In the genomic region with DNA sequence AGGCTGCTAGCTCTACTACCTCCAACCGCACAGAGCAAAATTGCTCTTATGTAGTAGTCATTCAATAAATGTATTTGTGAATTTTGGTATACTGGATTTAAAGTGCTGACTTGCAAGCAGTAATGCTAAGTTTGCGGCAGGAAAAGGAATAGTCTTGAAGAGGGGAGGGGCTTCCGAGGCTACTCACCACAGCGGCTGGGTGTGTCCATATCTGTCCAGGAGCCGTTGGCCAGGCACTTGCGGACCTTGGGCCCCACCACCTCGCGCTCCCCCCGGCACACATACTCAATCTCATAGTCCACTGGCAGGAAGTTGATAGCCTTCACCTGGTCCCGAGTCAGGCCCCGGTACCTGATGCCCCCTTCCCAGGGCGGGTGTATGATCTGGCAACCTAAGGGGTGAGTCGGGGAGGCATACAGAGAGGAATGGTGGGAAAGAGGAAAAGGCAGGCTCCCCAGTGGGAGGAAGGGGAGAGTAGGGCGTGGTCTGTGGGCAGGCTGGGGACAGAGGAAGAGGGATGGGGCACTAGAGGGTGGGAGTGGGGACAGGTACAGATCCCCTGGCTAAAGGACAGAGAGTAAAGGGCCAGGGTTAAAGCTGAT, we compare ENCODE assay signal across 11 cellular contexts. TPM values are rescaled to one million over a fixed set of nuclear protein-coding genes. Genes with fewer than 3 reads are reported as not detected.
DNase-seq lines count a peak whose midpoint lies in the region; ATAC-seq, FAIRE-seq and TF ChIP-seq lines count a peak whose summit lies in the region.
"Had no signal": no experiment of that assay in that cellular context is flagged by ENCODE, and none has a peak within 500 bp of the region (broad histone marks: within the 10 kb centered on the region; RNA-seq: fewer than 3 reads in every experiment).

No MANE protein-coding gene starts in this region.

- TF ChIP-seq EP300 in HepG2 (IDR thresholded peaks at IDR 0.05; ENCODE audit: low read depth in 2 of 2, low read length in 2 of 2) = no peak
- TF ChIP-seq EP300 in HepG2 (CRISPR knock-in tag; IDR thresholded peaks at IDR 0.05; ENCODE audit: borderline replicate concordance) = no peak

- peaks cover 50% of the 10 kb centered on the region for H3K4me1 Mint-ChIP-seq in activated naive CD8-positive, alpha-beta T cell (ENCODE audit: low read depth)

- no peak overlapping the region for H3K27ac Mint-ChIP-seq in activated naive CD8-positive, alpha-beta T cell

- BruUV-seq in HepG2 (replicated peaks; lab: Mats Ljungman, UMichigan) = no TSS peak

- H3K27me3 Mint-ChIP-seq in activated naive CD8-positive, alpha-beta T cell = no peaks in the 10 kb centered on the region

- no peak for TF ChIP-seq POLR2A in HepG2 (IDR thresholded peaks at IDR 0.05; ENCODE audit: insufficient read depth in 1 of 2, low read depth in 2 of 2, low read length in 2 of 2)
- TF ChIP-seq POLR2A in right lobe of liver (IDR thresholded peaks at IDR 0.05) = no peak
- TF ChIP-seq POLR2A in vagina (IDR thresholded peaks at IDR 0.05) = no peak

- no peaks in the 10 kb centered on the region for H3K36me3 Mint-ChIP-seq in activated naive CD8-positive, alpha-beta T cell

- H4K20me1 ChIP-seq in HepG2 (ENCODE audit: insufficient read depth, low read length) = no peaks in the 10 kb centered on the region; the same call in 1 of the 2 replicates

- peaks cover 4 to 69% of the 10 kb centered on the region in 2 experiments for H3K27me3 ChIP-seq in HepG2 (ENCODE audit: control insufficient read depth in 1 of 2, insufficient read depth in 2 of 2, low read length in 2 of 2)
- peaks cover 0 to 18% of the 10 kb centered on the region in 2 donors for H3K27me3 ChIP-seq in right lobe of liver
- H3K27me3 ChIP-seq in iPS-15b (ENCODE audit: control insufficient read depth, insufficient read depth, low read length) = no peaks in the 10 kb centered on the region
- no peaks in the 10 kb centered on the region for H3K27me3 ChIP-seq in vagina

- H3K9ac ChIP-seq in HepG2 (ENCODE audit: insufficient read depth, low read depth, low read length) (no peak overlapping the region), iPS-15b (ENCODE audit: low read depth, low read length) (no peak overlapping the region)

- no peak overlapping the region for H3K4me2 ChIP-seq in HepG2 (ENCODE audit: low read depth, low read length)

- CTCF ChIA-PET in HepG2 (lab: Yijun Ruan, JAX; ENCODE audit: low intra/inter-chr PET ratio, low total read pairs) = no interaction called here

- no peak overlapping the region for H3K27ac ChIP-seq in HepG2 (ENCODE audit: extremely low read length, insufficient read depth, low read length)
- no peak overlapping the region for H3K27ac ChIP-seq in right lobe of liver
- H3K27ac ChIP-seq in vagina = no peak overlapping the region

- WGBS in HepG2 (ENCODE audit: low lambda C conversion rate) = 19% methylated on average over 13 of the region's 14 CpGs
- WGBS in right lobe of liver (ENCODE audit: insufficient coverage, low coverage, low lambda C conversion rate, missing lambda C conversion rate) = 28% methylated on average over 13 of the region's 14 CpGs

- TF ChIP-seq RAD21 in HepG2 (CRISPR knock-in tag; IDR thresholded peaks at IDR 0.05) = no peak

- no peaks in the 10 kb centered on the region for H3K36me3 ChIP-seq in HepG2 (replicated peaks in 1 of 2; ENCODE audit: control insufficient read depth in 1 of 2, insufficient read depth in 2 of 2, low read length in 2 of 2)
- no peaks in the 10 kb centered on the region for H3K36me3 ChIP-seq in right lobe of liver
- H3K36me3 ChIP-seq in iPS-15b (ENCODE audit: control insufficient read depth, insufficient read depth, low read length) = no peaks in the 10 kb centered on the region
- no peaks in the 10 kb centered on the region for H3K36me3 ChIP-seq in vagina

- H3K79me2 ChIP-seq in HepG2 (ENCODE audit: insufficient read depth, low read length) = no peaks in the 10 kb centered on the region

- H3K4me1 ChIP-seq in HepG2 (ENCODE audit: insufficient read depth, low read length) (peaks cover 27% of the 10 kb centered on the region), right lobe of liver (no peaks in the 10 kb centered on the region), iPS-15b (ENCODE audit: control insufficient read depth, insufficient read depth, low read length) (peaks cover 6% of the 10 kb centered on the region), vagina (peaks cover 40% of the 10 kb centered on the region)

- H2AFZ ChIP-seq in HepG2 (ENCODE audit: low read length) = no peak overlapping the region

- POLR2A ChIA-PET in HepG2 (lab: Yijun Ruan, JAX) = no interaction called here

- DNase-seq in HepG2 (ENCODE audit: low spot score) (no peak), right lobe of liver (no peak), vagina (ENCODE audit: extremely low spot score in 2 of 2) (no peak), HT-29 (ENCODE audit: low spot score) (no peak), left colon (no peak)
- DNase-seq: activated CD4-positive, CD25-positive, alpha-beta regulatory T cell treated with anti-CD3 and anti-CD28 coated beads, Interleukin-2, amount 50 U/mL, for 72 hours; dermis blood vessel endothelial cell; DMS53 had no signal

- in situ Hi-C loops in HepG2 (cut with HindIII; ENCODE audit: extremely low pct_ligation_motif_present, low pct_unique_long_range_greater_than_20kb) = no loop called here

- no peak for FAIRE-seq in HepG2 (lab: Jason Lieb, UNC)

- no peaks in the 10 kb centered on the region for H3K9me3 ChIP-seq in HepG2 (ENCODE audit: low read length)
- H3K9me3 ChIP-seq in right lobe of liver = no peaks in the 10 kb centered on the region
- H3K9me3 ChIP-seq in iPS-15b (ENCODE audit: control insufficient read depth, insufficient read depth, low read length) = no peaks in the 10 kb centered on the region
- H3K9me3 ChIP-seq in vagina = no peaks in the 10 kb centered on the region

- intact Hi-C loops in HepG2 (cut with micrococcal nuclease; ENCODE audit: unreplicated experiment) = no loop called here
- intact Hi-C loops in right lobe of liver (cut with DNase I) = no loop called here
- intact Hi-C loops in vagina (cut with DNase I) = no loop called here
- intact Hi-C loops in left colon (cut with DNase I, micrococcal nuclease) = no loop called here

- no peak overlapping the region for H3K4me3 ChIP-seq in HepG2 (replicated peaks in 1 of 3; ENCODE audit: insufficient read depth in 1 of 3, low read depth in 2 of 3, low read length in 3 of 3)
- H3K4me3 ChIP-seq in right lobe of liver = no peak overlapping the region
- peak overlapping the region; percentile 97 for H3K4me3 ChIP-seq in iPS-15b (ENCODE audit: low read depth, low read length)
- peak overlapping the region; percentile 55 to 61 for H3K4me3 ChIP-seq in vagina

- H3K9me3 Mint-ChIP-seq in activated naive CD8-positive, alpha-beta T cell (ENCODE audit: low read depth) = no peaks in the 10 kb centered on the region

- TF ChIP-seq CTCF in HepG2 (CRISPR knock-in tag; IDR thresholded peaks at IDR 0.05) = no peak
- no peak for TF ChIP-seq CTCF in right lobe of liver (IDR thresholded peaks at IDR 0.05)
- no peak for TF ChIP-seq CTCF in vagina (IDR thresholded peaks at IDR 0.05)

- peak overlapping the region; percentile 97 for H3K4me3 Mint-ChIP-seq in activated naive CD8-positive, alpha-beta T cell

- ATAC-seq in HepG2 = no peak
- no peak for ATAC-seq in right lobe of liver
- ATAC-seq in HG02840 (IDR thresholded peaks at IDR 0.05; ENCODE audit: low FRiP score, unreplicated experiment) = no peak
- ATAC-seq in left colon = no peak

RNA-seq across cellular contexts. Expression of a gene that starts 1.7 kb away (rescaled TPM):
- 0.07 TPM in 1 of 2 replicates, not detected in the other for total RNA-seq in HepG2 (2016; rRNA removed; fragmentation: Illumina TruSeq; extraction: Trizol)
- not detected in 2 replicates for total RNA-seq in HepG2 (2016; cell fraction: cytosol; rRNA removed; fragmentation: Illumina TruSeq; extraction: Trizol; ENCODE audit: low read depth)
- total RNA-seq in HepG2 (2016; cell fraction: insoluble cytoplasmic fraction; rRNA removed; fragmentation: Illumina TruSeq; extraction: Trizol) = not detected in 2 replicates
- not detected in 2 replicates for total RNA-seq in HepG2 (2016; cell fraction: membrane; rRNA removed; fragmentation: Illumina TruSeq; extraction: Trizol)
- 0.16 TPM in 1 of 2 replicates, not detected in the other for total RNA-seq in HepG2 (2016; cell fraction: nucleus; rRNA removed; fragmentation: Illumina TruSeq; extraction: Trizol)
- polyA plus RNA-seq in HepG2 (2011; rRNA removed) = 0.37 and 0.38 TPM in 2 replicates
- 0.15 and 0.18 TPM in 2 replicates for polyA plus RNA-seq in HepG2 (2011; cell fraction: cytosol; rRNA removed)
- 3.0 and 3.5 TPM in 2 replicates for polyA plus RNA-seq in HepG2 (2011; cell fraction: nucleus; rRNA removed)
- 0.39 and 0.40 TPM in 2 replicates for polyA plus RNA-seq in HepG2 (2012)
- polyA plus RNA-seq in HepG2 (2016; cell fraction: cytosol; fragmentation: Illumina TruSeq; extraction: Trizol; ENCODE audit: low read depth) = not detected in 2 replicates
- not detected in 2 replicates for polyA plus RNA-seq in HepG2 (2016; cell fraction: insoluble cytoplasmic fraction; fragmentation: Illumina TruSeq; extraction: Trizol; ENCODE audit: low read depth)
- polyA plus RNA-seq in HepG2 (2016; cell fraction: membrane; fragmentation: Illumina TruSeq; extraction: Trizol; ENCODE audit: low read depth) = not detected in 2 replicates
- polyA plus RNA-seq in HepG2 (2016; cell fraction: nucleus; fragmentation: Illumina TruSeq; extraction: Trizol; ENCODE audit: insufficient read depth, low read depth) = 0.83 and 1.1 TPM in 2 replicates
- 0.72 and 11.2 TPM in 2 replicates for polyA minus RNA-seq in HepG2 (2011; rRNA and poly(A)+ RNA removed; ENCODE audit: low replicate concordance)
- polyA minus RNA-seq in HepG2 (2011; cell fraction: cytosol; rRNA and poly(A)+ RNA removed) = not detected in 2 replicates
- 0.77 and 0.99 TPM in 2 replicates for polyA minus RNA-seq in HepG2 (2011; cell fraction: nucleus; rRNA and poly(A)+ RNA removed)
- 1 to 10 TPM; 2.4 to 5.6 (median 4.9) TPM for total RNA-seq in right lobe of liver
- 58.4 TPM for total RNA-seq in vagina
- total RNA-seq in HT-29 (2014; rRNA removed; shearing (Covaris generic)) = 0.10 TPM in 1 of 2 replicates, not detected in the other
- total RNA-seq in left colon = 10 to 100 TPM; 16.7 to 21.8 TPM

RNA-seq across cellular contexts. Expression of a gene that starts 25.6 kb away (rescaled TPM):
- total RNA-seq in HepG2 (2016; rRNA removed; fragmentation: Illumina TruSeq; extraction: Trizol) = not detected in 2 replicates
- not detected in 2 replicates for total RNA-seq in HepG2 (2016; cell fraction: cytosol; rRNA removed; fragmentation: Illumina TruSeq; extraction: Trizol; ENCODE audit: low read depth)
- not detected in 2 replicates for total RNA-seq in HepG2 (2016; cell fraction: insoluble cytoplasmic fraction; rRNA removed; fragmentation: Illumina TruSeq; extraction: Trizol)
- not detected in 2 replicates for total RNA-seq in HepG2 (2016; cell fraction: membrane; rRNA removed; fragmentation: Illumina TruSeq; extraction: Trizol)
- total RNA-seq in HepG2 (2016; cell fraction: nucleus; rRNA removed; fragmentation: Illumina TruSeq; extraction: Trizol) = not detected in 2 replicates
- polyA plus RNA-seq in HepG2 (2011; rRNA removed) = not detected in 2 replicates
- polyA plus RNA-seq in HepG2 (2011; cell fraction: cytosol; rRNA removed) = not detected in 2 replicates
- not detected in 2 replicates for polyA plus RNA-seq in HepG2 (2011; cell fraction: nucleus; rRNA removed)
- not detected in 2 replicates for polyA plus RNA-seq in HepG2 (2012)
- polyA plus RNA-seq in HepG2 (2016; cell fraction: cytosol; fragmentation: Illumina TruSeq; extraction: Trizol; ENCODE audit: low read depth) = not detected in 2 replicates
- not detected in 2 replicates for polyA plus RNA-seq in HepG2 (2016; cell fraction: insoluble cytoplasmic fraction; fragmentation: Illumina TruSeq; extraction: Trizol; ENCODE audit: low read depth)
- not detected in 2 replicates for polyA plus RNA-seq in HepG2 (2016; cell fraction: membrane; fragmentation: Illumina TruSeq; extraction: Trizol; ENCODE audit: low read depth)
- polyA plus RNA-seq in HepG2 (2016; cell fraction: nucleus; fragmentation: Illumina TruSeq; extraction: Trizol; ENCODE audit: insufficient read depth, low read depth) = not detected in 2 replicates
- polyA minus RNA-seq in HepG2 (2011; rRNA and poly(A)+ RNA removed; ENCODE audit: low replicate concordance) = not detected in 2 replicates
- polyA minus RNA-seq in HepG2 (2011; cell fraction: cytosol; rRNA and poly(A)+ RNA removed) = not detected in 2 replicates
- not detected in 2 replicates for polyA minus RNA-seq in HepG2 (2011; cell fraction: nucleus; rRNA and poly(A)+ RNA removed)
- not detected for total RNA-seq in right lobe of liver
- total RNA-seq in vagina = not detected
- not detected in 2 replicates for total RNA-seq in HT-29 (2014; rRNA removed; shearing (Covaris generic))
- not detected for total RNA-seq in left colon
- total RNA-seq: dermis blood vessel endothelial cell had no signal

RNA-seq across cellular contexts. Expression of a gene that starts 46.4 kb away (rescaled TPM):
- total RNA-seq in HepG2 (2016; rRNA removed; fragmentation: Illumina TruSeq; extraction: Trizol) (not detected in 2 replicates), right lobe of liver (not detected), vagina (not detected), left colon (not detected)
- total RNA-seq in HepG2 (2016; cell fraction: cytosol; rRNA removed; fragmentation: Illumina TruSeq; extraction: Trizol; ENCODE audit: low read depth) = not detected in 2 replicates
- not detected in 2 replicates for total RNA-seq in HepG2 (2016; cell fraction: insoluble cytoplasmic fraction; rRNA removed; fragmentation: Illumina TruSeq; extraction: Trizol)
- total RNA-seq in HepG2 (2016; cell fraction: membrane; rRNA removed; fragmentation: Illumina TruSeq; extraction: Trizol) = not detected in 2 replicates
- not detected in 2 replicates for total RNA-seq in HepG2 (2016; cell fraction: nucleus; rRNA removed; fragmentation: Illumina TruSeq; extraction: Trizol)
- not detected in 2 replicates for polyA plus RNA-seq in HepG2 (2011; rRNA removed)
- not detected in 2 replicates for polyA plus RNA-seq in HepG2 (2011; cell fraction: cytosol; rRNA removed)
- polyA plus RNA-seq in HepG2 (2011; cell fraction: nucleus; rRNA removed) = not detected in 2 replicates
- not detected in 2 replicates for polyA plus RNA-seq in HepG2 (2012)
- not detected in 2 replicates for polyA plus RNA-seq in HepG2 (2016; cell fraction: cytosol; fragmentation: Illumina TruSeq; extraction: Trizol; ENCODE audit: low read depth)
- polyA plus RNA-seq in HepG2 (2016; cell fraction: insoluble cytoplasmic fraction; fragmentation: Illumina TruSeq; extraction: Trizol; ENCODE audit: low read depth) = not detected in 2 replicates
- polyA plus RNA-seq in HepG2 (2016; cell fraction: membrane; fragmentation: Illumina TruSeq; extraction: Trizol; ENCODE audit: low read depth) = not detected in 2 replicates
- polyA plus RNA-seq in HepG2 (2016; cell fraction: nucleus; fragmentation: Illumina TruSeq; extraction: Trizol; ENCODE audit: insufficient read depth, low read depth) = not detected in 2 replicates
- polyA minus RNA-seq in HepG2 (2011; rRNA and poly(A)+ RNA removed; ENCODE audit: low replicate concordance) = not detected in 2 replicates
- polyA minus RNA-seq in HepG2 (2011; cell fraction: cytosol; rRNA and poly(A)+ RNA removed) = not detected in 2 replicates
- polyA minus RNA-seq in HepG2 (2011; cell fraction: nucleus; rRNA and poly(A)+ RNA removed) = not detected in 2 replicates
- not detected in 2 replicates for total RNA-seq in HT-29 (2014; rRNA removed; shearing (Covaris generic))
- total RNA-seq: dermis blood vessel endothelial cell had no signal

RNA-seq across cellular contexts. Expression of a gene that starts 49.6 kb away (rescaled TPM):
- total RNA-seq in HepG2 (2016; rRNA removed; fragmentation: Illumina TruSeq; extraction: Trizol) = not detected in 2 replicates
- total RNA-seq in HepG2 (2016; cell fraction: cytosol; rRNA removed; fragmentation: Illumina TruSeq; extraction: Trizol; ENCODE audit: low read depth) = not detected in 2 replicates
- total RNA-seq in HepG2 (2016; cell fraction: insoluble cytoplasmic fraction; rRNA removed; fragmentation: Illumina TruSeq; extraction: Trizol) = not detected in 2 replicates
- total RNA-seq in HepG2 (2016; cell fraction: membrane; rRNA removed; fragmentation: Illumina TruSeq; extraction: Trizol) = not detected in 2 replicates
- not detected in 2 replicates for total RNA-seq in HepG2 (2016; cell fraction: nucleus; rRNA removed; fragmentation: Illumina TruSeq; extraction: Trizol)
- not detected in 2 replicates for polyA plus RNA-seq in HepG2 (2011; rRNA removed)
- polyA plus RNA-seq in HepG2 (2011; cell fraction: cytosol; rRNA removed) = not detected in 2 replicates
- polyA plus RNA-seq in HepG2 (2011; cell fraction: nucleus; rRNA removed) = not detected in 2 replicates
- not detected in 2 replicates for polyA plus RNA-seq in HepG2 (2012)
- polyA plus RNA-seq in HepG2 (2016; cell fraction: cytosol; fragmentation: Illumina TruSeq; extraction: Trizol; ENCODE audit: low read depth) = not detected in 2 replicates
- polyA plus RNA-seq in HepG2 (2016; cell fraction: insoluble cytoplasmic fraction; fragmentation: Illumina TruSeq; extraction: Trizol; ENCODE audit: low read depth) = not detected in 2 replicates
- not detected in 2 replicates for polyA plus RNA-seq in HepG2 (2016; cell fraction: membrane; fragmentation: Illumina TruSeq; extraction: Trizol; ENCODE audit: low read depth)
- polyA plus RNA-seq in HepG2 (2016; cell fraction: nucleus; fragmentation: Illumina TruSeq; extraction: Trizol; ENCODE audit: insufficient read depth, low read depth) = not detected in 2 replicates
- not detected in 2 replicates for polyA minus RNA-seq in HepG2 (2011; rRNA and poly(A)+ RNA removed; ENCODE audit: low replicate concordance)
- polyA minus RNA-seq in HepG2 (2011; cell fraction: cytosol; rRNA and poly(A)+ RNA removed) = not detected in 2 replicates
- polyA minus RNA-seq in HepG2 (2011; cell fraction: nucleus; rRNA and poly(A)+ RNA removed) = not detected in 2 replicates
- under 1 TPM in 2 of 6 experiments, not detected in 4; 0.11 to 0.31 TPM for total RNA-seq in right lobe of liver
- 3.7 TPM for total RNA-seq in vagina
- 0.13 TPM in 1 of 2 replicates, not detected in the other for total RNA-seq in HT-29 (2014; rRNA removed; shearing (Covaris generic))
- total RNA-seq in left colon = not detected

Comparison
In these comparisons a context has a peak if more than half of its experiments do, and no peak if none do; other contexts are left out.
1. H3K4me3 ChIP-seq: peak in iPS-15b (single experiment) and vagina (2 of 2); none in HepG2 (0 of 3) and right lobe of liver (0 of 3).